In genomic region chr11:2355000-2355644, GRCh38 we compare ENCODE assay signal across 1 cellular context.
TF ChIP-seq lines count a peak whose summit lies in the region.

No MANE protein-coding gene starts in this region.

TF ChIP-seq in A549, 52 proteins besides CTCF, POLR2A, EP300 and RAD21:
- TF ChIP-seq HEYL (CRISPR knock-in tag; IDR thresholded peaks at IDR 0.05) (no peak), RNF2 (IDR thresholded peaks at IDR 0.05; ENCODE audit: borderline replicate concordance, low read depth) (no peak), HOXB13 (CRISPR knock-in tag; IDR thresholded peaks at IDR 0.05; ENCODE audit: low read depth) (no peak), NR3C1 (IDR thresholded peaks at IDR 0.05) (no peak), RARB (CRISPR knock-in tag; IDR thresholded peaks at IDR 0.05) (no peak), REST (IDR thresholded peaks at IDR 0.05) (no peak), CEBPB (IDR thresholded peaks at IDR 0.05) (no peak), EHF (CRISPR knock-in tag; IDR thresholded peaks at IDR 0.05) (no peak), PBX3 (IDR thresholded peaks at IDR 0.05) (no peak), ESRRA (IDR thresholded peaks at IDR 0.05; ENCODE audit: borderline replicate concordance, low read length) (no peak), RCOR1 (IDR thresholded peaks at IDR 0.05; ENCODE audit: low read depth, low read length) (no peak), JUNB (IDR thresholded peaks at IDR 0.05) (no peak), CHD2 (IDR thresholded peaks at IDR 0.05; ENCODE audit: low read length, partially characterized antibody) (no peak), HMGXB4 (CRISPR knock-in tag; IDR thresholded peaks at IDR 0.05; ENCODE audit: borderline replicate concordance) (no peak), RFX5 (IDR thresholded peaks at IDR 0.05) (no peak), POLR2AphosphoS2 (conservative IDR thresholded peaks at IDR 0.05; ENCODE audit: low read length) (no peak), ZFP36 (IDR thresholded peaks at IDR 0.05; ENCODE audit: borderline replicate concordance, partially characterized antibody) (no peak), USF2 (IDR thresholded peaks at IDR 0.05) (no peak)
- TF ChIP-seq, protein P1, sequence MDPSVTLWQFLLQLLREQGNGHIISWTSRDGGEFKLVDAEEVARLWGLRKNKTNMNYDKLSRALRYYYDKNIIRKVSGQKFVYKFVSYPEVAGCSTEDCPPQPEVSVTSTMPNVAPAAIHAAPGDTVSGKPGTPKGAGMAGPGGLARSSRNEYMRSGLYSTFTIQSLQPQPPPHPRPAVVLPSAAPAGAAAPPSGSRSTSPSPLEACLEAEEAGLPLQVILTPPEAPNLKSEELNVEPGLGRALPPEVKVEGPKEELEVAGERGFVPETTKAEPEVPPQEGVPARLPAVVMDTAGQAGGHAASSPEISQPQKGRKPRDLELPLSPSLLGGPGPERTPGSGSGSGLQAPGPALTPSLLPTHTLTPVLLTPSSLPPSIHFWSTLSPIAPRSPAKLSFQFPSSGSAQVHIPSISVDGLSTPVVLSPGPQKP (IDR thresholded peaks at IDR 0.05; ENCODE audit: low read depth, low read length) = no peak
- TF ChIP-seq, protein P2, sequence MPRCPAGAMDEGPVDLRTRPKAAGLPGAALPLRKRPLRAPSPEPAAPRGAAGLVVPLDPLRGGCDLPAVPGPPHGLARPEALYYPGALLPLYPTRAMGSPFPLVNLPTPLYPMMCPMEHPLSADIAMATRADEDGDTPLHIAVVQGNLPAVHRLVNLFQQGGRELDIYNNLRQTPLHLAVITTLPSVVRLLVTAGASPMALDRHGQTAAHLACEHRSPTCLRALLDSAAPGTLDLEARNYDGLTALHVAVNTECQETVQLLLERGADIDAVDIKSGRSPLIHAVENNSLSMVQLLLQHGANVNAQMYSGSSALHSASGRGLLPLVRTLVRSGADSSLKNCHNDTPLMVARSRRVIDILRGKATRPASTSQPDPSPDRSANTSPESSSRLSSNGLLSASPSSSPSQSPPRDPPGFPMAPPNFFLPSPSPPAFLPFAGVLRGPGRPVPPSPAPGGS (IDR thresholded peaks at IDR 0.05) = no peak
